In genomic region chr11:61160487-61161189, GRCh38 we compare ENCODE assay signal across 8 cellular contexts. TPM values are rescaled to one million over a fixed set of nuclear protein-coding genes. Genes with fewer than 3 reads are reported as not detected.
DNase-seq lines count a peak whose midpoint lies in the region; ATAC-seq, FAIRE-seq and TF ChIP-seq lines count a peak whose summit lies in the region.
"Had no signal": no experiment of that assay in that cellular context is flagged by ENCODE, and none has a peak within 500 bp of the region (broad histone marks: within the 10 kb centered on the region; RNA-seq: fewer than 3 reads in every experiment).

No MANE protein-coding gene starts in this region.

- H4K20me1 ChIP-seq in OCI-LY3 (ENCODE audit: insufficient read depth, low read length) (no peaks in the 10 kb centered on the region), H1 (replicated peaks in 1 of 2; ENCODE audit: control insufficient read depth in 1 of 2, insufficient read depth in 2 of 2, low read length in 2 of 2) (peaks cover 0 to 4% of the 10 kb centered on the region in 2 experiments)

- TF ChIP-seq POLR2A in GM18951 (IDR thresholded peaks at IDR 0.05; ENCODE audit: extremely low read depth, insufficient read depth, insufficient read length) (peak; percentile 63), H1 (IDR thresholded peaks at IDR 0.05; ENCODE audit: control extremely low read depth in 1 of 2, low read depth in 2 of 2, low read length in 2 of 2) (no peak; a peak in 1 of 3 replicates)

- no peak overlapping the region for H3K23ac ChIP-seq in H1 (ENCODE audit: insufficient read length)

- TF ChIP-seq CTCF in OCI-LY3 (IDR thresholded peaks at IDR 0.05; ENCODE audit: low read depth, low read length) (no peak), H1 (IDR thresholded peaks at IDR 0.05; ENCODE audit: control extremely low read depth in 1 of 3, insufficient read depth in 1 of 3, low read depth in 1 of 3, low read length in 3 of 3) (no peak)

- H3K4me3 ChIP-seq in OCI-LY3 (ENCODE audit: low read length) (peak overlapping the region; percentile 81), H1 (ENCODE audit: extremely low read depth in 1 of 4, insufficient read depth in 2 of 4, low read depth in 3 of 4, low read length in 4 of 4) (peak overlapping the region; percentile 70 to 83 (median 77)), neuron (ENCODE audit: low read length) (peak overlapping the region; percentile 72)

- peak overlapping the region; percentile 25; the same call in 1 of the 2 replicates for H3K18ac ChIP-seq in H1 (ENCODE audit: extremely low read depth, low read length)

- H3K4me1 ChIP-seq in OCI-LY3 (ENCODE audit: low read length): peaks cover 30% of the 10 kb centered on the region
- peaks cover 0 to 7% (median 2%) of the 10 kb centered on the region in 4 experiments; a peak in 3 of 7 replicates for H3K4me1 ChIP-seq in H1 (replicated peaks in 1 of 4; ENCODE audit: control insufficient read depth in 3 of 4, insufficient read depth in 4 of 4, low read length in 3 of 4)
- H3K4me1 ChIP-seq in neuron (ENCODE audit: insufficient read depth, low read length): peaks cover 18% of the 10 kb centered on the region

- POLR2A ChIA-PET in H1 (lab: Charles Lee; ENCODE audit: partially characterized antibody): interaction anchor here (0.8 to 3.1 kb wide), 5 partner anchors 9 to 69 kb away, joined by 3 to 12 read pairs (median 4); no protein-coding TSS in a partner anchor

- ATAC-seq in HG03139 (IDR thresholded peaks at IDR 0.05; ENCODE audit: unreplicated experiment) (no peak), GM21367 (IDR thresholded peaks at IDR 0.05; ENCODE audit: unreplicated experiment) (no peak)

- peak overlapping the region; percentile 17 for H4K5ac ChIP-seq in H1 (ENCODE audit: insufficient read length, low read depth, low read length)

- peak overlapping the region; percentile 12; the same call in 1 of the 2 replicates for H2BK15ac ChIP-seq in H1 (ENCODE audit: low read length)

- H3K27me3 ChIP-seq in OCI-LY3 (ENCODE audit: low read depth, low read length) (no peaks in the 10 kb centered on the region), H1 (replicated peaks in 1 of 4; ENCODE audit: control insufficient read depth in 3 of 4, extremely low read depth in 1 of 4, insufficient read depth in 3 of 4, low read length in 3 of 4) (no peaks in the 10 kb centered on the region), neuron (ENCODE audit: insufficient read depth, low read length) (no peaks in the 10 kb centered on the region)

- H3K9ac ChIP-seq in OCI-LY3 (ENCODE audit: low read length) (peak overlapping the region; percentile 90), H1 (replicated peaks in 1 of 4; ENCODE audit: extremely low read depth in 1 of 4, low read depth in 3 of 4, low read length in 3 of 4) (peak overlapping the region in 3 of 4 experiments; percentile 16 to 71 (median 71); a peak in 4 of 7 replicates)

- FAIRE-seq in H1 (lab: Jason Lieb, UNC): no peak
- FAIRE-seq: colon had no signal

- no peak overlapping the region for H3K14ac ChIP-seq in H1 (ENCODE audit: insufficient read length)

- CTCF ChIA-PET in H1 (lab: Charles Lee; ENCODE audit: partially characterized antibody): interaction anchor here (0.8 to 3.9 kb wide), 5 partner anchors 11 to 26 kb away, joined by 3 to 14 read pairs (median 6); no protein-coding TSS in a partner anchor

- H3K36me3 ChIP-seq in OCI-LY3 (replicated peaks; ENCODE audit: low read depth, low read length) (peaks cover 18% of the 10 kb centered on the region), H1 (ENCODE audit: control insufficient read depth in 2 of 4, insufficient read depth in 4 of 4, low read length in 3 of 4) (no peaks in the 10 kb centered on the region), neuron (ENCODE audit: insufficient read depth, low read length) (peaks cover 4% of the 10 kb centered on the region)

- no peaks in the 10 kb centered on the region; the same call in 1 of the 2 replicates for H3K79me1 ChIP-seq in H1 (ENCODE audit: low read depth, low read length)

- peak in 1 of 2 experiments; percentile 55 for DNase-seq in H1 (ENCODE audit: low read depth in 1 of 2, low spot score in 2 of 2)
- DNase-seq in UCSD-AML1 (lab: John Stamatoyannopoulos, UW; ENCODE audit: unreplicated experiment): no peak

- H3K79me2 ChIP-seq in OCI-LY3 (ENCODE audit: low read length) (peaks cover 27% of the 10 kb centered on the region), H1 (ENCODE audit: control insufficient read depth in 1 of 2, insufficient read depth in 2 of 2, low read length in 2 of 2) (peaks cover 2 to 43% of the 10 kb centered on the region in 2 experiments; a peak in 2 of 4 replicates)

- no peak overlapping the region for H3K56ac ChIP-seq in H1 (replicated peaks; ENCODE audit: insufficient read length, low read depth, low read length)

- no peaks in the 10 kb centered on the region for H3K9me3 ChIP-seq in OCI-LY3 (ENCODE audit: insufficient read depth, low read length)
- H3K9me3 ChIP-seq in H1 (ENCODE audit: insufficient read depth in 2 of 2, low read depth in 1 of 2, low read length in 1 of 2): no peaks in the 10 kb centered on the region
- no peaks in the 10 kb centered on the region for H3K9me3 ChIP-seq in neuron (ENCODE audit: low read length)

- peak overlapping the region; percentile 67; the same call in 1 of the 2 replicates for H2AFZ ChIP-seq in OCI-LY3 (ENCODE audit: low read depth, low read length)
- H2AFZ ChIP-seq in H1 (ENCODE audit: low read length): 0 out of 2 replicates have a peak overlapping the region, but pooled peaks have one; percentile 54
- H2AFZ ChIP-seq in neuron (ENCODE audit: low read depth, low read length): peak overlapping the region; percentile 60

- peak overlapping the region; percentile 22; the same call in 1 of the 2 replicates for H2BK5ac ChIP-seq in H1 (ENCODE audit: low read depth, low read length)

- H3K27ac ChIP-seq in OCI-LY3 (ENCODE audit: low read length): peak overlapping the region; percentile 84
- H3K27ac ChIP-seq in H1 (ENCODE audit: low read depth, low read length): peak overlapping the region; percentile 52; the same call in 1 of the 2 replicates

- H3K4ac ChIP-seq in H1 (replicated peaks; ENCODE audit: insufficient read length, low read depth, low read length): peak overlapping the region; percentile 15

- H2BK20ac ChIP-seq in H1 (ENCODE audit: low read length): no peak overlapping the region

- H4K8ac ChIP-seq in H1 (ENCODE audit: extremely low read depth, insufficient read depth, low read length): peak overlapping the region; percentile 96

- H3K4me2 ChIP-seq in OCI-LY3 (ENCODE audit: low read length) (peak overlapping the region; percentile 75), H1 (ENCODE audit: insufficient read depth in 1 of 2, low read depth in 2 of 2, low read length in 2 of 2) (peak overlapping the region; percentile 81 to 85)

- H2BK12ac ChIP-seq in H1 (ENCODE audit: low read depth, low read length): no peak overlapping the region

- H4K91ac ChIP-seq in H1 (replicated peaks; ENCODE audit: insufficient read length, low read length): no peak overlapping the region

- H2BK120ac ChIP-seq in H1 (replicated peaks; ENCODE audit: low read depth, low read length): no peak overlapping the region

- WGBS in H1 (ENCODE audit: extremely low coverage in 1 of 2, insufficient coverage in 1 of 2, insufficient read length in 1 of 2, insufficient replicate concordance in 2 of 2, low coverage in 1 of 2, low lambda C conversion rate in 2 of 2, missing lambda C conversion rate in 1 of 2), 2 experiments: 38% methylated on average over 16 of the region's 25 CpGs; no CpG with 5 or more reads in 1 of the 2 experiments

- no peak for TF ChIP-seq EP300 in H1 (IDR thresholded peaks at IDR 0.05; ENCODE audit: borderline replicate concordance in 1 of 2, low read depth in 2 of 2, low read length in 2 of 2)

- in situ Hi-C loops in GM18951 (cut with MboI; ENCODE audit: low sequenced_read_pairs, unreplicated experiment): no loop called here

- H2AK5ac ChIP-seq in H1 (ENCODE audit: low read depth, low read length): 0 out of 2 replicates have a peak overlapping the region, but pooled peaks have one; percentile 19

- H3K23me2 ChIP-seq in H1 (ENCODE audit: low read depth, low read length): peaks cover 6% of the 10 kb centered on the region

- no peak for TF ChIP-seq RAD21 in H1 (IDR thresholded peaks at IDR 0.05 in 1 of 2, conservative IDR thresholded peaks at IDR 0.05 in 1 of 2; ENCODE audit: low read depth in 2 of 2, low read length in 2 of 2)

TF ChIP-seq in H1, 55 proteins besides CTCF, POLR2A, EP300 and RAD21 (continues in another document):
- peak; percentile 52 for TF ChIP-seq KDM4A (IDR thresholded peaks at IDR 0.05; ENCODE audit: low read depth, low read length, severe bottlenecking)

RNA-seq across cellular contexts. Expression of gene VPS37C, which starts 0.6 kb away (rescaled TPM):
- 18.0 and 21.0 TPM in 2 replicates for total RNA-seq in H1 (2021; fragmentation: NEBNext Ultra II Directional; extraction: Animal tissue kit (Norgen Biotek cat#: 25700))
- polyA plus RNA-seq in H1 (2011; rRNA removed): 12.9 and 15.4 TPM in 2 replicates
- polyA plus RNA-seq in H1 (2011; cell fraction: cytosol; rRNA removed): 11.8 TPM
- 18.5 TPM for polyA plus RNA-seq in H1 (2011; cell fraction: nucleus; rRNA removed)
- polyA plus RNA-seq in H1 (2012, experiment 1 of 2): 13.4 to 15.3 TPM (median 14.9 TPM) in 4 replicates
- 14.5 TPM for polyA plus RNA-seq in H1 (2012, experiment 2 of 2)
- polyA plus RNA-seq in H1 (2013, experiment 1 of 2): 12.0 TPM
- polyA plus RNA-seq in H1 (2013, experiment 2 of 2): 12.1 TPM
- 4.8 and 7.2 TPM in 2 replicates for polyA minus RNA-seq in H1 (2011; rRNA and poly(A)+ RNA removed)
- polyA minus RNA-seq in H1 (2011; cell fraction: cytosol; rRNA and poly(A)+ RNA removed): 7.1 TPM
- 10.7 TPM for polyA minus RNA-seq in H1 (2011; cell fraction: nucleus; rRNA and poly(A)+ RNA removed)

RNA-seq across cellular contexts. Expression of gene PGA3, which starts 42.7 kb away (rescaled TPM):
- total RNA-seq in H1 (2021; fragmentation: NEBNext Ultra II Directional; extraction: Animal tissue kit (Norgen Biotek cat#: 25700)): not detected in 2 replicates
- polyA plus RNA-seq in H1 (2011; rRNA removed): 0.20 TPM in 1 of 2 replicates, not detected in the other
- not detected for polyA plus RNA-seq in H1 (2011; cell fraction: cytosol; rRNA removed)
- 0.31 TPM for polyA plus RNA-seq in H1 (2011; cell fraction: nucleus; rRNA removed)
- polyA plus RNA-seq in H1 (2012, experiment 1 of 2): 0.11 to 0.42 TPM in 2 of 4 replicates, not detected in the others
- not detected for polyA plus RNA-seq in H1 (2012, experiment 2 of 2)
- polyA plus RNA-seq in H1 (2013, experiment 1 of 2): not detected
- polyA plus RNA-seq in H1 (2013, experiment 2 of 2): 0.22 TPM
- 0.13 TPM in 1 of 2 replicates, not detected in the other for polyA minus RNA-seq in H1 (2011; rRNA and poly(A)+ RNA removed)
- not detected for polyA minus RNA-seq in H1 (2011; cell fraction: cytosol; rRNA and poly(A)+ RNA removed)
- 0.70 TPM for polyA minus RNA-seq in H1 (2011; cell fraction: nucleus; rRNA and poly(A)+ RNA removed)

RNA-seq across cellular contexts. Expression of gene CD5, which starts 58.3 kb away (rescaled TPM):
- not detected in 2 replicates for total RNA-seq in H1 (2021; fragmentation: NEBNext Ultra II Directional; extraction: Animal tissue kit (Norgen Biotek cat#: 25700))
- polyA plus RNA-seq in H1 (2011; rRNA removed): not detected in 2 replicates
- polyA plus RNA-seq in H1 (2011; cell fraction: cytosol; rRNA removed): not detected
- not detected for polyA plus RNA-seq in H1 (2011; cell fraction: nucleus; rRNA removed)
- not detected in 4 replicates for polyA plus RNA-seq in H1 (2012, experiment 1 of 2)
- polyA plus RNA-seq in H1 (2012, experiment 2 of 2): not detected
- polyA plus RNA-seq in H1 (2013, experiment 1 of 2): not detected
- polyA plus RNA-seq in H1 (2013, experiment 2 of 2): not detected
- not detected in 2 replicates for polyA minus RNA-seq in H1 (2011; rRNA and poly(A)+ RNA removed)
- polyA minus RNA-seq in H1 (2011; cell fraction: cytosol; rRNA and poly(A)+ RNA removed): not detected
- not detected for polyA minus RNA-seq in H1 (2011; cell fraction: nucleus; rRNA and poly(A)+ RNA removed)
